10 cellular contexts compared by ENCODE assay signal in genomic region chr10:46020871-46021553, GRCh38. TPM values are rescaled to one million over a fixed set of nuclear protein-coding genes. Genes with fewer than 3 reads are reported as not detected.
DNase-seq lines count a peak whose midpoint lies in the region; TF ChIP-seq lines count a peak whose summit lies in the region.
"Had no signal": no experiment of that assay in that cellular context is flagged by ENCODE, and none has a peak within 500 bp of the region (broad histone marks: within the 10 kb centered on the region; RNA-seq: fewer than 3 reads in every experiment).

No MANE protein-coding gene starts in this region.

- no peaks in the 10 kb centered on the region for H3K9me2 ChIP-seq in MM.1S (replicated peaks; ENCODE audit: insufficient read depth, low read length)

- H2AFZ ChIP-seq in MM.1S (ENCODE audit: low read length) = no peak overlapping the region

- no peaks in the 10 kb centered on the region for H3K9me3 ChIP-seq in duodenal mucosa (ENCODE audit: control insufficient read depth in 1 of 2, low read length in 2 of 2)
- no peaks in the 10 kb centered on the region for H3K9me3 ChIP-seq in MM.1S (replicated peaks; ENCODE audit: insufficient read depth, low read length)

- TF ChIP-seq CTCF in Calu3 (IDR thresholded peaks at IDR 0.05; ENCODE audit: unreplicated experiment) (no peak), MM.1S (IDR thresholded peaks at IDR 0.05; ENCODE audit: low read length) (no peak)

- H3K4me1 Mint-ChIP-seq in Calu3 (ENCODE audit: low read depth, unreplicated experiment) = peaks cover 74% of the 10 kb centered on the region

- DNase-seq in Calu3 (no peak), NCI-H226 (peak; percentile 78), pons (ENCODE audit: low spot score) (peak; percentile 34), HT-29 (ENCODE audit: low spot score) (no peak), ecto neural progenitor cell (ENCODE audit: low spot score) (no peak), MM.1S (no peak), superior temporal gyrus (ENCODE audit: extremely low spot score) (no peak)
- DNase-seq: effector CD4-positive, alpha-beta T cell had no signal

- peaks cover 18% of the 10 kb centered on the region for H3K36me3 Mint-ChIP-seq in Calu3 (ENCODE audit: insufficient read depth, unreplicated experiment)

- no peak overlapping the region for H3K4me3 Mint-ChIP-seq in Calu3 (ENCODE audit: low read depth, unreplicated experiment)

- H3K27me3 ChIP-seq in duodenal mucosa (ENCODE audit: control insufficient read depth in 1 of 2, insufficient read depth in 2 of 2, low read length in 2 of 2) (no peaks in the 10 kb centered on the region), MM.1S (replicated peaks; ENCODE audit: insufficient read depth, low read length) (no peaks in the 10 kb centered on the region)

- H3K27ac ChIP-seq in duodenal mucosa (ENCODE audit: low read depth, low read length) (no peak overlapping the region), MM.1S (ENCODE audit: low read length) (no peak overlapping the region)

- H3K79me2 ChIP-seq in MM.1S (ENCODE audit: low read length) = peaks cover 100% of the 10 kb centered on the region

- H3K4me1 ChIP-seq in duodenal mucosa (ENCODE audit: control insufficient read depth in 1 of 2, insufficient read depth in 2 of 2, low read length in 2 of 2) (peaks cover 65% of the 10 kb centered on the region in 2 donors), MM.1S (ENCODE audit: low read length) (peaks cover under 1% of the 10 kb centered on the region; the same call in 1 of the 2 replicates)

- peaks cover 0 to 19% of the 10 kb centered on the region in 2 donors for H3K36me3 ChIP-seq in duodenal mucosa (ENCODE audit: control insufficient read depth in 1 of 2, insufficient read depth in 2 of 2, low read length in 2 of 2)
- H3K36me3 ChIP-seq in MM.1S (replicated peaks; ENCODE audit: insufficient read depth, low read length) = no peaks in the 10 kb centered on the region

- intact Hi-C loops in Calu3 (cut with micrococcal nuclease; ENCODE audit: unreplicated experiment) = no loop called here

- peak overlapping the region in 1 of 2 donors; percentile 26 for H3K9ac ChIP-seq in duodenal mucosa (ENCODE audit: low read depth in 1 of 2, low read length in 2 of 2)
- no peak overlapping the region for H3K9ac ChIP-seq in MM.1S (ENCODE audit: low read length)

- peaks cover 10% of the 10 kb centered on the region; the same call in 1 of the 2 replicates for H3F3A ChIP-seq in MM.1S (ENCODE audit: insufficient read depth, low read length)

- H3K4me2 ChIP-seq in MM.1S (ENCODE audit: low read depth, low read length) = no peak overlapping the region

- H3K27ac Mint-ChIP-seq in Calu3 (ENCODE audit: unreplicated experiment) = peak overlapping the region; percentile 34

- H4K20me1 ChIP-seq in MM.1S (ENCODE audit: insufficient read depth, low read length) = peaks cover 80% of the 10 kb centered on the region

- CTCF ChIA-PET in Calu3 (lab: Charles Lee) = interaction anchor here (0.6 kb wide), 1 partner anchor 33 kb away, joined by 3 read pairs; no protein-coding TSS in a partner anchor

- BruUV-seq in Calu3 (replicated peaks; lab: Mats Ljungman, UMichigan) = no TSS peak

- H3K9me3 Mint-ChIP-seq in Calu3 (ENCODE audit: low read depth, unreplicated experiment) = no peaks in the 10 kb centered on the region

- H3K4me3 ChIP-seq in duodenal mucosa (ENCODE audit: low read depth in 1 of 2, low read length in 2 of 2) (peak overlapping the region; percentile 6 to 48), MM.1S (ENCODE audit: low read length) (no peak overlapping the region)

- H3K27me3 Mint-ChIP-seq in Calu3 (ENCODE audit: unreplicated experiment) = no peaks in the 10 kb centered on the region

RNA-seq across cellular contexts. Expression of gene NCOA4, which starts 9.4 kb away (rescaled TPM):
- total RNA-seq in Calu3 (2022) = 77.3 and 81.9 TPM in 2 replicates
- total RNA-seq in HT-29 (2014; rRNA removed; shearing (Covaris generic)) = 41.0 and 51.7 TPM in 2 replicates

RNA-seq across cellular contexts. Expression of gene MSMB, which starts 25.1 kb away (rescaled TPM):
- total RNA-seq in Calu3 (2022) = 2.4 and 7.4 TPM in 2 replicates
- total RNA-seq in HT-29 (2014; rRNA removed; shearing (Covaris generic)) = not detected in 2 replicates
- total RNA-seq: activated CD8-positive, alpha-beta memory T cell treated with anti-CD3 and anti-CD28 coated beads for 36 hours had no signal

RNA-seq across cellular contexts. Expression of gene TIMM23, which starts 48.7 kb away (rescaled TPM):
- 72.2 and 78.6 TPM in 2 replicates for total RNA-seq in Calu3 (2022)
- 89.0 and 90.5 TPM in 2 replicates for total RNA-seq in HT-29 (2014; rRNA removed; shearing (Covaris generic))

Comparison
In these comparisons a context has a peak if more than half of its experiments do, and no peak if none do; other contexts are left out.
1. DNase-seq: peak in NCI-H226 (single experiment) and pons (single experiment); none in Calu3 (single experiment), HT-29 (single experiment), ecto neural progenitor cell (single experiment), MM.1S (single experiment) and superior temporal gyrus (single experiment).